In genomic region chr20:45051497-45052060, GRCh38 we compare ENCODE assay signal across 12 cellular contexts. TPM values are rescaled to one million over a fixed set of nuclear protein-coding genes. Genes with fewer than 3 reads are reported as not detected.
DNase-seq lines count a peak whose midpoint lies in the region; ATAC-seq and TF ChIP-seq lines count a peak whose summit lies in the region.
"Had no signal": no experiment of that assay in that cellular context is flagged by ENCODE, and none has a peak within 500 bp of the region (broad histone marks: within the 10 kb centered on the region; RNA-seq: fewer than 3 reads in every experiment).

No MANE protein-coding gene starts in this region.

- no peaks in the 10 kb centered on the region for H3K27me3 ChIP-seq in BLaER1 treated with 17β-estradiol and CSF1 and Interleukin-3, amounts not matched to agents 10 nM and 100 nM
- H3K27me3 ChIP-seq in endodermal cell (ENCODE audit: control insufficient read depth, insufficient read depth, low read length, poor library complexity, severe bottlenecking) (no peaks in the 10 kb centered on the region), SJCRH30 (no peaks in the 10 kb centered on the region)

- H3K9ac ChIP-seq in BLaER1 treated with 17β-estradiol and CSF1 and Interleukin-3, amounts not matched to agents 10 nM and 100 nM, result no peak overlapping the region
- H3K9ac ChIP-seq in endodermal cell (ENCODE audit: extremely low read depth, low read length, poor library complexity, severe bottlenecking), result no peak overlapping the region

- DNase-seq in MV-4-11 (lab: John Stamatoyannopoulos, UW) (peak; percentile 29), endodermal cell (no peak), SJCRH30 (no peak), UCSD-AML1 (lab: John Stamatoyannopoulos, UW; ENCODE audit: unreplicated experiment) (no peak), LoVo (ENCODE audit: low spot score) (no peak), HPDE6-E6E7 (ENCODE audit: extremely low spot score) (no peak)
- DNase-seq: COR-L47 had no signal

- peak overlapping the region in 10 of 11 experiments; percentile 2 to 75 (median 38); a peak in 19 of 22 replicates for H3K4me2 ChIP-seq in BLaER1 treated with 17β-estradiol and CSF1 and Interleukin-3, amounts not matched to agents 10 nM and 100 nM

- peak; percentile 50 for ATAC-seq in GM18517 (IDR thresholded peaks at IDR 0.05; ENCODE audit: unreplicated experiment)
- ATAC-seq: sciatic nerve had no signal

- H3K4me3 ChIP-seq in BLaER1 treated with 17β-estradiol and CSF1 and Interleukin-3, amounts not matched to agents 10 nM and 100 nM, result no peak overlapping the region
- H3K4me3 ChIP-seq in endodermal cell (ENCODE audit: low read length) (no peak overlapping the region), SJCRH30 (no peak overlapping the region)
- H3K4me3 ChIP-seq: coronary artery, HAP-1 had no signal

- no peak for TF ChIP-seq CTCF in endodermal cell (conservative IDR thresholded peaks at IDR 0.05)

- H3K36me3 ChIP-seq in BLaER1 treated with 17β-estradiol and CSF1 and Interleukin-3, amounts not matched to agents 10 nM and 100 nM, result peaks cover 10 to 70% (median 47%) of the 10 kb centered on the region in 11 experiments
- H3K36me3 ChIP-seq in endodermal cell (ENCODE audit: control insufficient read depth, insufficient read depth, low read length) (no peaks in the 10 kb centered on the region), SJCRH30 (0 out of 2 replicates have a peak, but pooled peaks cover 5% of the 10 kb centered on the region)

- no peaks in the 10 kb centered on the region for H3K9me3 ChIP-seq in BLaER1 treated with 17β-estradiol and CSF1 and Interleukin-3, amounts not matched to agents 10 nM and 100 nM (replicated peaks in 1 of 11)
- no peaks in the 10 kb centered on the region for H3K9me3 ChIP-seq in endodermal cell (ENCODE audit: control insufficient read depth, low read length)
- H3K9me3 ChIP-seq in SJCRH30 (replicated peaks), result no peaks in the 10 kb centered on the region
- H3K9me3 ChIP-seq: HAP-1 had no signal

- no peak overlapping the region for H3K4me3 Mint-ChIP-seq in endodermal cell

- no peaks in the 10 kb centered on the region for H3K9me3 Mint-ChIP-seq in endodermal cell

- peaks cover 43 to 56% (median 50%) of the 10 kb centered on the region in 10 experiments for H3K4me1 ChIP-seq in BLaER1 treated with 17β-estradiol and CSF1 and Interleukin-3, amounts not matched to agents 10 nM and 100 nM
- peaks cover 7% of the 10 kb centered on the region for H3K4me1 ChIP-seq in endodermal cell (ENCODE audit: control insufficient read depth, insufficient read depth, low read length)
- peaks cover 17% of the 10 kb centered on the region for H3K4me1 ChIP-seq in SJCRH30

- H3K27me3 Mint-ChIP-seq in endodermal cell (ENCODE audit: insufficient read depth), result no peaks in the 10 kb centered on the region

- H4K20me1 ChIP-seq in BLaER1 treated with 17β-estradiol and CSF1 and Interleukin-3, amounts not matched to agents 10 nM and 100 nM, result peaks cover 0 to 95% (median 9%) of the 10 kb centered on the region in 11 experiments; a peak in 12 of 22 replicates

- peak overlapping the region in 2 of 11 experiments; percentile 8 to 68; a peak in 2 of 22 replicates for H3K27ac ChIP-seq in BLaER1 treated with 17β-estradiol and CSF1 and Interleukin-3, amounts not matched to agents 10 nM and 100 nM
- peak overlapping the region; percentile 61 for H3K27ac ChIP-seq in endodermal cell (ENCODE audit: low read depth, low read length)
- no peak overlapping the region for H3K27ac ChIP-seq in SJCRH30
- H3K27ac ChIP-seq: coronary artery had no signal

- H3K27ac Mint-ChIP-seq in endodermal cell, result no peak overlapping the region

- peaks cover 12% of the 10 kb centered on the region for H3K36me3 Mint-ChIP-seq in endodermal cell (ENCODE audit: low read depth)

- peaks cover 37% of the 10 kb centered on the region for H3K4me1 Mint-ChIP-seq in endodermal cell

- WGBS in endodermal cell (ENCODE audit: insufficient coverage in 1 of 2, insufficient read length in 1 of 2), 2 experiments, result 95% methylated on average over 3 of the region's 3 CpGs; no CpG with 5 or more reads in 1 of the 2 experiments

RNA-seq across cellular contexts. Expression of gene KCNS1, which starts 49.3 kb away (rescaled TPM):
- 1 to 10 TPM in 1 of 2 donors, under 1 TPM in 1; 0.18 to 1.5 TPM for total RNA-seq in endodermal cell
- polyA plus RNA-seq in endodermal cell (2013, experiment 1 of 2), result 0.28 TPM
- polyA plus RNA-seq in endodermal cell (2013, experiment 2 of 2), result 0.25 TPM
- not detected in 2 replicates for total RNA-seq in SJCRH30 (2014; rRNA removed; shearing (Covaris generic))
- total RNA-seq: sciatic nerve had no signal
